ENCODE assay signal across 1 cellular context in the genomic region with DNA sequence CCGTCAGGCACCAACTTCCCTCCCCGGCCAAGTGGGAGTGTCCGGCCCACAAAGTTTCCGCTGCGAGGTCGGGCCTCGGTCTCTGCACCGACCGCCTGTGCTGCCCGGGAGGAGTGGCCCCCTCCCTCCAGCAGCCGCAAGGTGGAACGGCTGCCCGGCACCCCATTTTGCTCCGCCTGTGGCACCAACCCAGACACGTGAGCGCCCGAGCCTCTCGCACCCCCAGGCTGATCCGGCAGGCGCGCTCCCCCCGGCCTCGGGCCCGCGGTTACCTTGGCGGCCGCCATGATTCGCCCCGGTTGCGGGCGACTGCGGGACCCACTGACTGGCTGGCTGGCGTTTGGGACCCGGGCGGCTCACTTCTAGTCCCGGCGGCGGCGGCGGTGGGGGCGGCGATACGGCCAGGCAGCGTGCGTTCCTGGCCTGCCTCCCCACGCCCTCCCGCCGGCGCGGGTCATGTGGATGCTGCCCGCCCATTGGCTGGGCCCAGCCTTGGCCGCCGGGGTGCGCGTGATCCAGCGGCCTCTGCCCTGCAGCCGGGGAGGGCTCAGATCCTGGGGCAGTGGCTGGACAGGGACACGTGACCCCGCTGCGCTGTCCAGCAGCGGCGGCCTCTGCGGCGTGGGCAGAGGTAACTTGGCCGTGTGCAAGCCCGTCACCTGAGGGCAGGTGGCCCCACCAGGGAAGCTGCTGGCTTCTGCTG.
TF ChIP-seq lines count a peak whose summit lies in the region.

A gene with protein sequence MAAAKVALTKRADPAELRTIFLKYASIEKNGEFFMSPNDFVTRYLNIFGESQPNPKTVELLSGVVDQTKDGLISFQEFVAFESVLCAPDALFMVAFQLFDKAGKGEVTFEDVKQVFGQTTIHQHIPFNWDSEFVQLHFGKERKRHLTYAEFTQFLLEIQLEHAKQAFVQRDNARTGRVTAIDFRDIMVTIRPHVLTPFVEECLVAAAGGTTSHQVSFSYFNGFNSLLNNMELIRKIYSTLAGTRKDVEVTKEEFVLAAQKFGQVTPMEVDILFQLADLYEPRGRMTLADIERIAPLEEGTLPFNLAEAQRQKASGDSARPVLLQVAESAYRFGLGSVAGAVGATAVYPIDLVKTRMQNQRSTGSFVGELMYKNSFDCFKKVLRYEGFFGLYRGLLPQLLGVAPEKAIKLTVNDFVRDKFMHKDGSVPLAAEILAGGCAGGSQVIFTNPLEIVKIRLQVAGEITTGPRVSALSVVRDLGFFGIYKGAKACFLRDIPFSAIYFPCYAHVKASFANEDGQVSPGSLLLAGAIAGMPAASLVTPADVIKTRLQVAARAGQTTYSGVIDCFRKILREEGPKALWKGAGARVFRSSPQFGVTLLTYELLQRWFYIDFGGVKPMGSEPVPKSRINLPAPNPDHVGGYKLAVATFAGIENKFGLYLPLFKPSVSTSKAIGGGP (minus strand): TSS at position 429 of the 703 bp plus-strand sequence. CDS start 142 bp downstream, at position 287.

TF ChIP-seq in K562, 482 proteins besides CTCF, POLR2A, EP300 and RAD21 (continued from another document and continues in another):
- TF ChIP-seq, protein P1, sequence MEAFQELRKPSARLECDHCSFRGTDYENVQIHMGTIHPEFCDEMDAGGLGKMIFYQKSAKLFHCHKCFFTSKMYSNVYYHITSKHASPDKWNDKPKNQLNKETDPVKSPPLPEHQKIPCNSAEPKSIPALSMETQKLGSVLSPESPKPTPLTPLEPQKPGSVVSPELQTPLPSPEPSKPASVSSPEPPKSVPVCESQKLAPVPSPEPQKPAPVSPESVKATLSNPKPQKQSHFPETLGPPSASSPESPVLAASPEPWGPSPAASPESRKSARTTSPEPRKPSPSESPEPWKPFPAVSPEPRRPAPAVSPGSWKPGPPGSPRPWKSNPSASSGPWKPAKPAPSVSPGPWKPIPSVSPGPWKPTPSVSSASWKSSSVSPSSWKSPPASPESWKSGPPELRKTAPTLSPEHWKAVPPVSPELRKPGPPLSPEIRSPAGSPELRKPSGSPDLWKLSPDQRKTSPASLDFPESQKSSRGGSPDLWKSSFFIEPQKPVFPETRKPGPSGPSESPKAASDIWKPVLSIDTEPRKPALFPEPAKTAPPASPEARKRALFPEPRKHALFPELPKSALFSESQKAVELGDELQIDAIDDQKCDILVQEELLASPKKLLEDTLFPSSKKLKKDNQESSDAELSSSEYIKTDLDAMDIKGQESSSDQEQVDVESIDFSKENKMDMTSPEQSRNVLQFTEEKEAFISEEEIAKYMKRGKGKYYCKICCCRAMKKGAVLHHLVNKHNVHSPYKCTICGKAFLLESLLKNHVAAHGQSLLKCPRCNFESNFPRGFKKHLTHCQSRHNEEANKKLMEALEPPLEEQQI (IDR thresholded peaks at IDR 0.05), result no peak
- TF ChIP-seq SAP30 (IDR thresholded peaks at IDR 0.05; ENCODE audit: borderline replicate concordance, insufficient read depth, low read depth, low read length, poor library complexity, severe bottlenecking) (peak; percentile 83), NR4A1 (CRISPR knock-in tag; IDR thresholded peaks at IDR 0.05) (no peak), NR4A1 (tag; IDR thresholded peaks at IDR 0.05) (no peak), ZNF318 (IDR thresholded peaks at IDR 0.05; ENCODE audit: borderline replicate concordance in 1 of 2, low read depth in 1 of 2) (no peak), ZNF384 (IDR thresholded peaks at IDR 0.05; ENCODE audit: low read depth, low read length) (0 out of 2 replicates have a peak, but pooled peaks have one; percentile 12), PCBP1 (IDR thresholded peaks at IDR 0.05; ENCODE audit: low read depth, low read length, poor library complexity, severe bottlenecking) (peak; percentile 57), POLR2H (tag; IDR thresholded peaks at IDR 0.05; ENCODE audit: low read depth) (no peak), ZNF253 (CRISPR knock-in tag; conservative IDR thresholded peaks at IDR 0.05) (no peak), RNF219 (CRISPR knock-in tag; IDR thresholded peaks at IDR 0.05) (no peak), SMARCA4 (IDR thresholded peaks at IDR 0.05) (no peak), CTCFL (IDR thresholded peaks at IDR 0.05; ENCODE audit: borderline replicate concordance, insufficient read depth, low read depth, low read length, poor library complexity, severe bottlenecking) (no peak), SOX6 (IDR thresholded peaks at IDR 0.05) (peak; percentile 66), MYNN (IDR thresholded peaks at IDR 0.05) (peak; percentile 58; the same call in 1 of the 2 replicates), MYNN (CRISPR knock-in tag; IDR thresholded peaks at IDR 0.05) (no peak), ZFX (CRISPR knock-in tag; IDR thresholded peaks at IDR 0.05) (peak; percentile 97), MCM2 (IDR thresholded peaks at IDR 0.05; ENCODE audit: low read depth) (no peak), ZNF507 (tag; conservative IDR thresholded peaks at IDR 0.05) (no peak), POLR3G (IDR thresholded peaks at IDR 0.05; ENCODE audit: extremely low read depth, insufficient read length, insufficient replicate concordance) (no peak), CREM (IDR thresholded peaks at IDR 0.05; ENCODE audit: low read depth) (peak; percentile 69), PRPF4 (IDR thresholded peaks at IDR 0.05; ENCODE audit: insufficient read depth, low read depth, low read length, poor library complexity, severe bottlenecking) (peak; percentile 78), ZEB2 (IDR thresholded peaks at IDR 0.05) (peak; percentile 84), BDP1 (IDR thresholded peaks at IDR 0.05; ENCODE audit: insufficient read depth, insufficient read length) (no peak), ARID3B (CRISPR knock-in tag; IDR thresholded peaks at IDR 0.05; ENCODE audit: borderline replicate concordance) (peak; percentile 47; the same call in 1 of the 2 replicates), FOXJ3 (CRISPR knock-in tag; IDR thresholded peaks at IDR 0.05) (no peak), PHF20 (IDR thresholded peaks at IDR 0.05; ENCODE audit: partially characterized antibody) (peak; percentile 41), USF2 (CRISPR knock-in tag; IDR thresholded peaks at IDR 0.05) (peak; percentile 99), SIRT6 (IDR thresholded peaks at IDR 0.05; ENCODE audit: low read depth, low read length) (no peak), ZNF347 (CRISPR knock-in tag; IDR thresholded peaks at IDR 0.05; ENCODE audit: low read depth) (no peak)
- TF ChIP-seq, protein P2, sequence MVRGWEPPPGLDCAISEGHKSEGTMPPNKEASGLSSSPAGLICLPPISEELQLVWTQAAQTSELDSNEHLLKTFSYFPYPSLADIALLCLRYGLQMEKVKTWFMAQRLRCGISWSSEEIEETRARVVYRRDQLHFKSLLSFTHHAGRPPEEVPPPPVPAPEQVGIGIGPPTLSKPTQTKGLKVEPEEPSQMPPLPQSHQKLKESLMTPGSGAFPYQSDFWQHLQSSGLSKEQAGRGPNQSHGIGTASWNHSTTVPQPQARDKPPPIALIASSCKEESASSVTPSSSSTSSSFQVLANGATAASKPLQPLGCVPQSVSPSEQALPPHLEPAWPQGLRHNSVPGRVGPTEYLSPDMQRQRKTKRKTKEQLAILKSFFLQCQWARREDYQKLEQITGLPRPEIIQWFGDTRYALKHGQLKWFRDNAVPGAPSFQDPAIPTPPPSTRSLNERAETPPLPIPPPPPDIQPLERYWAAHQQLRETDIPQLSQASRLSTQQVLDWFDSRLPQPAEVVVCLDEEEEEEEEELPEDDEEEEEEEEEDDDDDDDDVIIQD (CRISPR knock-in tag; IDR thresholded peaks at IDR 0.05), result no peak
